ENCODE assay signal across 28 cellular contexts in genomic region chr13:36813226-36813625, GRCh38.
"Had no signal": no experiment of that assay in that cellular context is flagged by ENCODE, and none has a peak within 500 bp of the region (broad histone marks: within the 10 kb centered on the region; RNA-seq: fewer than 3 reads in every experiment).

No MANE protein-coding gene starts in this region.

- H3K36me3 ChIP-seq: brain microvascular endothelial cell, esophagus squamous epithelium, gastroesophageal sphincter, heart right ventricle had no signal

- H3K9me3 ChIP-seq: esophagus squamous epithelium, gastroesophageal sphincter, heart right ventricle had no signal

- H3K4me3 ChIP-seq: coronary artery, dorsolateral prefrontal cortex, esophagus squamous epithelium, gastroesophageal sphincter, heart right ventricle had no signal

- H3K27me3 ChIP-seq: brain microvascular endothelial cell, dorsolateral prefrontal cortex, gastroesophageal sphincter, heart right ventricle had no signal

- FAIRE-seq: astrocyte, bronchial epithelial cell had no signal

- H3K27ac ChIP-seq: brain microvascular endothelial cell, coronary artery, dorsolateral prefrontal cortex, esophagus squamous epithelium, gastroesophageal sphincter, heart right ventricle had no signal

- DNase-seq: activated CD4-positive, alpha-beta memory T cell treated with anti-CD3 and anti-CD28 coated beads for 36 hours; activated CD4-positive, alpha-beta T cell treated with anti-CD3 and anti-CD28 coated beads for 36 hours; activated CD4-positive, alpha-beta T cell treated with anti-CD3 and anti-CD28 coated beads, Interleukin-2, amount 10 ng/mL, durations not matched to agents 24 days and 14 days; activated CD4-positive, CD25-positive, alpha-beta regulatory T cell; activated CD4-positive, CD25-positive, alpha-beta regulatory T cell treated with anti-CD3 and anti-CD28 coated beads, Interleukin-2, amount 50 U/mL, for 72 hours; activated CD8-positive, alpha-beta memory T cell treated with anti-CD3 and anti-CD28 coated beads, Interleukin-2, amount 10 ng/mL, durations not matched to agents 7 days and 5 days; activated CD8-positive, alpha-beta memory T cell treated with anti-CD3 and anti-CD28 coated beads, Interleukin-2, amount 50 U/mL, for 4 hours; activated CD8-positive, alpha-beta T cell treated with anti-CD3 and anti-CD28 coated beads, Interleukin-2, amount 10 ng/mL, durations not matched to agents 7 days and 5 days; activated effector memory CD4-positive, alpha-beta T cell treated with anti-CD3 and anti-CD28 coated beads, Interleukin-2, amount 50 U/mL, for 16 hours; activated naive CD4-positive, alpha-beta T cell treated with anti-CD3 and anti-CD28 coated beads, Interleukin-2, amount 10 ng/mL, durations not matched to agents 7 days and 5 days; activated naive CD8-positive, alpha-beta T cell treated with anti-CD3 and anti-CD28 coated beads, Interleukin-2, amount 10 ng/mL, durations not matched to agents 7 days and 5 days; activated T-cell treated with anti-CD3 and anti-CD28 coated beads, Interleukin-2, amount 50 U/mL, for 1 hour; activated T-cell treated with anti-CD3 and anti-CD28 coated beads, Interleukin-2, amount 50 U/mL, for 48 hours; amniotic stem cell; anterior cingulate cortex; brain microvascular endothelial cell; dorsolateral prefrontal cortex; effector memory CD4-positive, alpha-beta T cell; esophagus squamous epithelium; foreskin melanocyte; heart right ventricle; hippocampal formation; T-helper 1 cell; T-helper 17 cell had no signal
